In the genomic region with DNA sequence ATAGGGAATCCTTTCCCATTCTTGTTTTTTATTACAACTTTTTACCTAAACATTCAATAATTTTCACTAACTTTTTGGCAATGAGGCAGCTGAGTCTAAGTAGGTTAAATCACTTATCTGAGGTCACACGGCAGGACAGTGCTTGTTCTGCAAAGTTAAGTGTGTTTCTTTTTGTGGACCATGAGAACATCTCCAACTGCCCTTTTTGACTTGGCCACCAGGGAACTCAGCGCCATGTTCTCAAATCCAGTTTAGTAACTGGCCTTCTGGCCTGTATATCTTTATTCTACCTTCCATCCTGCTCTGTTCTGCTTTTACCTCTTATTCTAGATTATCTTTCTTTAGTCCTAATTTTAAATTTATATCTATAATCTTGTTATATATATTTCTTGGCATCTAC, we compare ENCODE assay signal across 2 cellular contexts. TPM values are rescaled to one million over a fixed set of nuclear protein-coding genes. Genes with fewer than 3 reads are reported as not detected.
"Had no signal": no experiment of that assay in that cellular context is flagged by ENCODE, and none has a peak within 500 bp of the region (broad histone marks: within the 10 kb centered on the region; RNA-seq: fewer than 3 reads in every experiment).

No MANE protein-coding gene starts in this region.

RNA-seq across cellular contexts. Expression of gene NPIPA7, which starts 23.4 kb away (rescaled TPM):
- total RNA-seq: osteoblast, smooth muscle cell had no signal
